ENCODE assay signal across 17 cellular contexts in the genomic region with DNA sequence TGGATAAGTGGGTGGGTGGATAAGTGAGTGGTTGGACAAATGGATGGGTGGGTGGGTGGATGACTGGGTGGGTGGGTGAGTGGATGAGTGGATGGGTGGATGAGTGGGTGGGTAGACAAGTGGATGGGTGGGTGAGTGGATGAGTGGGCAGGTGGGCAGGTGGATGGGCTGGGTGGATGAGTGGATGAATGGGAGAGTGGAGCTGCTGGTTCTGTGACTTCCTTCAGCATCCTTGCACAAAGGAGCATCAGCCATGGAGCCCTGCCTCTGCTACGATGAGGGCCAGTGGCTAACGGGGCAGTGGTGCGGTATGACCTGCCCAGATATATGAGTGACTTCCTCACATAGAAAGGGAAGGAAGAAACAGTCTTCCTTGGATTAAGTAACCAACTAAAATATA.
"Had no signal": no experiment of that assay in that cellular context is flagged by ENCODE, and none has a peak within 500 bp of the region (broad histone marks: within the 10 kb centered on the region; RNA-seq: fewer than 3 reads in every experiment).

No MANE protein-coding gene starts in this region.

- ATAC-seq: foreskin keratinocyte, gastroesophageal sphincter, heart left ventricle, left cardiac atrium, left lung, left ventricle myocardium superior, lower lobe of right lung, mucosa of descending colon had no signal

- H3K4me3 ChIP-seq: coronary artery, dorsolateral prefrontal cortex, esophagus muscularis mucosa, gastroesophageal sphincter, heart left ventricle, left lung, lower lobe of right lung, mucosa of descending colon had no signal

- H3K36me3 ChIP-seq: esophagus muscularis mucosa, gastroesophageal sphincter, heart left ventricle, left lung, lower lobe of right lung had no signal

- H3K27ac ChIP-seq: coronary artery, dorsolateral prefrontal cortex, esophagus muscularis mucosa, foreskin keratinocyte, gastroesophageal sphincter, heart left ventricle, left lung, lower lobe of right lung had no signal

- H3K27me3 ChIP-seq: foreskin keratinocyte had no signal

- DNase-seq: dermis blood vessel endothelial cell; dorsolateral prefrontal cortex; effector CD4-positive, alpha-beta T cell; effector memory CD4-positive, alpha-beta T cell; foreskin keratinocyte; heart left ventricle; hippocampal formation; left cardiac atrium; left ventricle myocardium superior; lower lobe of right lung; mesenchymal stem cell; mucosa of descending colon; naive B cell had no signal

- H3K4me1 ChIP-seq: esophagus muscularis mucosa, foreskin keratinocyte, gastroesophageal sphincter, heart left ventricle, left lung, lower lobe of right lung had no signal

- H3K9me3 ChIP-seq: esophagus muscularis mucosa, gastroesophageal sphincter, heart left ventricle, left lung, lower lobe of right lung, mucosa of descending colon had no signal
